8 cellular contexts compared by ENCODE assay signal in genomic region chr4:190020790-190021717, GRCh38. TPM values are rescaled to one million over a fixed set of nuclear protein-coding genes. Genes with fewer than 3 reads are reported as not detected.
DNase-seq lines count a peak whose midpoint lies in the region; ATAC-seq, FAIRE-seq and TF ChIP-seq lines count a peak whose summit lies in the region.

No MANE protein-coding gene starts in this region.

- peaks cover 21 to 34% of the 10 kb centered on the region in 2 donors for H3K4me1 Mint-ChIP-seq in natural killer cell treated with Interleukin-12 subunit alpha and Interleukin-12 subunit beta and Interleukin-15 and Interleukin-18, amount 100 ng/mL, for 72 hours (ENCODE audit: low read depth in 2 of 2)

- FAIRE-seq in D721Med (lab: Jason Lieb, UNC), result no peak

- H3K9me3 Mint-ChIP-seq in natural killer cell treated with Interleukin-12 subunit alpha and Interleukin-12 subunit beta and Interleukin-15 and Interleukin-18, amount 100 ng/mL, for 72 hours, result no peaks in the 10 kb centered on the region

- H3K27me3 Mint-ChIP-seq in natural killer cell treated with Interleukin-12 subunit alpha and Interleukin-12 subunit beta and Interleukin-15 and Interleukin-18, amount 100 ng/mL, for 72 hours, result peaks cover 39 to 49% of the 10 kb centered on the region in 2 donors

- H3K36me3 Mint-ChIP-seq in natural killer cell treated with Interleukin-12 subunit alpha and Interleukin-12 subunit beta and Interleukin-15 and Interleukin-18, amount 100 ng/mL, for 72 hours, result peaks cover 13% of the 10 kb centered on the region

- no peak for ATAC-seq in natural killer cell treated with Interleukin-12 subunit alpha and Interleukin-12 subunit beta and Interleukin-15 and Interleukin-18, amount 100 ng/mL, for 72 hours
- ATAC-seq in HG03442 (IDR thresholded peaks at IDR 0.05; ENCODE audit: unreplicated experiment), result no peak
- ATAC-seq in HG03135 (IDR thresholded peaks at IDR 0.05; ENCODE audit: unreplicated experiment), result no peak

- peak; percentile 60 for DNase-seq in D721Med (ENCODE audit: insufficient read length, low spot score)
- peak in 3 of 5 donors; percentile 6 to 33 (median 12) for DNase-seq in T-helper 1 cell
- peak; percentile 18 for DNase-seq in epidermal melanocyte (ENCODE audit: insufficient read length, low spot score)
- DNase-seq in natural killer cell treated with Interleukin-12 subunit alpha and Interleukin-12 subunit beta and Interleukin-15 and Interleukin-18, amount 100 ng/mL, for 72 hours (ENCODE audit: low spot score), result no peak
- no peak for DNase-seq in DMS153 (lab: John Stamatoyannopoulos, UW)
- DNase-seq in C1 segment of cervical spinal cord (lab: John Stamatoyannopoulos, UW), result no peak

- no peak for TF ChIP-seq CTCF in D721Med (IDR thresholded peaks at IDR 0.05; ENCODE audit: insufficient read depth, missing control alignments)

- H3K27ac Mint-ChIP-seq in natural killer cell treated with Interleukin-12 subunit alpha and Interleukin-12 subunit beta and Interleukin-15 and Interleukin-18, amount 100 ng/mL, for 72 hours, result no peak overlapping the region

- peak overlapping the region; percentile 46 for H3K4me3 Mint-ChIP-seq in natural killer cell treated with Interleukin-12 subunit alpha and Interleukin-12 subunit beta and Interleukin-15 and Interleukin-18, amount 100 ng/mL, for 72 hours

RNA-seq across cellular contexts. Expression of gene FRG2, which starts 6.0 kb away (rescaled TPM):
- total RNA-seq in natural killer cell treated with Interleukin-12 subunit alpha and Interleukin-12 subunit beta and Interleukin-15 and Interleukin-18, amount 100 ng/mL, for 72 hours, result not detected

RNA-seq across cellular contexts. Expression of gene DBET, which starts 43.2 kb away (rescaled TPM):
- not detected for total RNA-seq in natural killer cell treated with Interleukin-12 subunit alpha and Interleukin-12 subunit beta and Interleukin-15 and Interleukin-18, amount 100 ng/mL, for 72 hours

Comparison
In these comparisons a context has a peak if more than half of its experiments do, and no peak if none do; other contexts are left out.
1. DNase-seq: peak in D721Med (single experiment), T-helper 1 cell (3 of 5) and epidermal melanocyte (single experiment); none in natural killer cell treated with Interleukin-12 subunit alpha and Interleukin-12 subunit beta and Interleukin-15 and Interleukin-18, amount 100 ng/mL, for 72 hours (single experiment), DMS153 (single experiment) and C1 segment of cervical spinal cord (0 of 14).